ENCODE assay signal across 18 cellular contexts in genomic region chr18:29226201-29226600, GRCh38.
"Had no signal": no experiment of that assay in that cellular context is flagged by ENCODE, and none has a peak within 500 bp of the region (broad histone marks: within the 10 kb centered on the region; RNA-seq: fewer than 3 reads in every experiment).

No MANE protein-coding gene starts in this region.

- H3K27me3 Mint-ChIP-seq: naive B cell, T-helper 17 cell had no signal

- DNase-seq: activated CD4-positive, alpha-beta T cell treated with anti-CD3 and anti-CD28 coated beads for 48 hours; activated naive CD4-positive, alpha-beta T cell; cerebellar nuclear complex; dermis blood vessel endothelial cell; endodermal cell; gastrocnemius medialis; hippocampal formation; lower lobe of right lung; midbrain; naive B cell; right cardiac atrium; stimulated activated CD4-positive, alpha-beta T cell treated with anti-CD3 and anti-CD28 coated beads, Interleukin-2, amount 100 ng/mL, for 48 hours; stimulated activated naive CD4-positive, alpha-beta T cell treated with Interleukin-2 at 50 U/mL for 16 hours; T-helper 17 cell; upper lobe of right lung had no signal

- ATAC-seq: gastrocnemius medialis, lower lobe of right lung, right cardiac atrium, T-helper 17 cell, upper lobe of right lung, WTC11 had no signal

- H3K36me3 ChIP-seq: gastrocnemius medialis, lower lobe of right lung, neutrophil, upper lobe of right lung had no signal

- H3K4me3 ChIP-seq: gastrocnemius medialis, lower lobe of right lung, upper lobe of right lung had no signal

- H3K9me3 ChIP-seq: gastrocnemius medialis, lower lobe of right lung, neutrophil, upper lobe of right lung had no signal

- H3K36me3 Mint-ChIP-seq: naive B cell had no signal

- H3K4me1 ChIP-seq: gastrocnemius medialis, lower lobe of right lung, upper lobe of right lung had no signal

- H3K27ac ChIP-seq: gastrocnemius medialis, lower lobe of right lung, neutrophil, upper lobe of right lung had no signal

- H3K4me1 Mint-ChIP-seq: naive B cell, T-helper 17 cell had no signal

- H3K9me3 Mint-ChIP-seq: endodermal cell had no signal

- H3K4me3 Mint-ChIP-seq: activated T-helper 1 cell treated with anti-CD3 and anti-CD28 coated beads, Interleukin-12 subunit alpha, Interleukin-12 subunit beta, Interleukin-2, Interleukin-4 antibody, amounts not matched to agents 30 ng/mL and 10 ng/mL and 1 ng/mL, durations not matched to agents 14 hours and 24 hours and 36 hours; endodermal cell; naive B cell; T-helper 17 cell; WTC11 had no signal

- H3K27ac Mint-ChIP-seq: activated T-helper 1 cell treated with anti-CD3 and anti-CD28 coated beads, Interleukin-12 subunit alpha, Interleukin-12 subunit beta, Interleukin-2, Interleukin-4 antibody, amounts not matched to agents 30 ng/mL and 10 ng/mL and 1 ng/mL, durations not matched to agents 14 hours and 24 hours and 36 hours; endodermal cell; naive B cell; T-helper 17 cell; WTC11 had no signal

- H3K27me3 ChIP-seq: gastrocnemius medialis, neutrophil, upper lobe of right lung had no signal
